In the genomic region with DNA sequence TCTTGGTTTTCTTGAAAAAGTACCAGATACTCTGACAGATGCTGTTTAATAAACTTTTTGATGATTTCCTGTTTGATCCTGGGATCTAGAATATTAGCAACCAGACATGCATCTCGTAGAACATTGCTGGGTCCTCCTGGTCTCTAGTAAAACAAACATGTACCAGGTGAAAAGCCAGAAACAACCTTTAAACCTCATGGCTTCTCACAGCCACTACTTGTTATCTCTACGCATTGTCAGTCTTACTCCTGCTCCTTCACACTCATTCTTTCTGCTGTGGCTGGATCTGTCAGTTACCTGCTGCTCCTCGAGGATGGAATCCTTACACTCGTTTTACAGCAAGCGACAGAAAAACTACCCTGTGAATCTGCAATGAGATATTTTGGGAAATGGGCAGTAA, we compare ENCODE assay signal across 22 cellular contexts.
"Had no signal": no experiment of that assay in that cellular context is flagged by ENCODE, and none has a peak within 500 bp of the region (broad histone marks: within the 10 kb centered on the region; RNA-seq: fewer than 3 reads in every experiment).

No MANE protein-coding gene starts in this region.

- H3K9me3 Mint-ChIP-seq: activated CD4-positive, alpha-beta T cell treated with anti-CD3 and anti-CD28 coated beads, Interleukin-2, amount 10 ng/mL, durations not matched to agents 24 days and 14 days; activated T-cell treated with anti-CD3 and anti-CD28 coated beads, Interleukin-2, amount 50 U/mL, for 72 hours; central memory CD8-positive, alpha-beta T cell; effector memory CD8-positive, alpha-beta T cell; naive B cell; neural progenitor cell had no signal

- H3K9me3 ChIP-seq: adrenal gland, ovary, prostate gland, uterus had no signal

- H3K27me3 Mint-ChIP-seq: activated CD4-positive, alpha-beta T cell treated with anti-CD3 and anti-CD28 coated beads, Interleukin-2, amount 10 ng/mL, durations not matched to agents 24 days and 14 days; central memory CD8-positive, alpha-beta T cell; effector memory CD8-positive, alpha-beta T cell; naive B cell had no signal

- H3K4me1 ChIP-seq: adrenal gland, neural progenitor cell, prostate gland, uterus had no signal

- DNase-seq: activated CD4-positive, alpha-beta T cell treated with anti-CD3 and anti-CD28 coated beads, Interleukin-2, amount 10 ng/mL, durations not matched to agents 24 days and 14 days; activated gamma-delta T cell; activated naive CD4-positive, alpha-beta T cell treated with anti-CD3 and anti-CD28 coated beads, Interleukin-2, amount 50 U/mL, for 16 hours; activated T-cell treated with anti-CD3 and anti-CD28 coated beads, Interleukin-2, amount 50 U/mL, for 72 hours; adrenal gland; effector memory CD8-positive, alpha-beta T cell; foreskin melanocyte; glutamatergic neuron; left ventricle myocardium superior; mesendoderm; naive B cell; ovary; stimulated activated CD4-positive, alpha-beta T cell treated with anti-CD3 and anti-CD28 coated beads, Interleukin-4, amount 100 ng/mL, for 24 hours; stimulated activated naive CD4-positive, alpha-beta T cell treated with Interleukin-2 at 50 U/mL for 16 hours had no signal

- H3K36me3 ChIP-seq: neural progenitor cell, ovary, prostate gland, uterus had no signal

- H3K27ac ChIP-seq: neural progenitor cell, ovary, prostate gland, uterus had no signal

- H3K27me3 ChIP-seq: adrenal gland, hepatocyte, neural progenitor cell, ovary, uterus had no signal

- ATAC-seq: activated CD4-positive, CD25-positive, alpha-beta regulatory T cell treated with anti-CD3 and anti-CD28 coated beads, Interleukin-2, amount 50 U/mL, for 24 hours; activated T-cell treated with anti-CD3 and anti-CD28 coated beads, Interleukin-2, amount 50 U/mL, for 72 hours; effector memory CD8-positive, alpha-beta T cell; esophagus mucosa; left ventricle myocardium superior; SK-N-SH treated with all-trans-retinoic acid at 6 μM for 48 hours had no signal

- H3K4me3 Mint-ChIP-seq: activated CD4-positive, alpha-beta T cell treated with anti-CD3 and anti-CD28 coated beads, Interleukin-2, amount 10 ng/mL, durations not matched to agents 24 days and 14 days; activated T-cell treated with anti-CD3 and anti-CD28 coated beads, Interleukin-2, amount 50 U/mL, for 72 hours; central memory CD8-positive, alpha-beta T cell; effector memory CD8-positive, alpha-beta T cell; naive B cell; neural progenitor cell had no signal

- H3K4me1 Mint-ChIP-seq: central memory CD8-positive, alpha-beta T cell had no signal

- H3K4me3 ChIP-seq: adrenal gland, hepatocyte, neural progenitor cell, ovary, prostate gland, uterus had no signal

- H3K27ac Mint-ChIP-seq: effector memory CD8-positive, alpha-beta T cell had no signal
